Comparison of ENCODE assay signal across 27 cellular contexts in the genomic region with DNA sequence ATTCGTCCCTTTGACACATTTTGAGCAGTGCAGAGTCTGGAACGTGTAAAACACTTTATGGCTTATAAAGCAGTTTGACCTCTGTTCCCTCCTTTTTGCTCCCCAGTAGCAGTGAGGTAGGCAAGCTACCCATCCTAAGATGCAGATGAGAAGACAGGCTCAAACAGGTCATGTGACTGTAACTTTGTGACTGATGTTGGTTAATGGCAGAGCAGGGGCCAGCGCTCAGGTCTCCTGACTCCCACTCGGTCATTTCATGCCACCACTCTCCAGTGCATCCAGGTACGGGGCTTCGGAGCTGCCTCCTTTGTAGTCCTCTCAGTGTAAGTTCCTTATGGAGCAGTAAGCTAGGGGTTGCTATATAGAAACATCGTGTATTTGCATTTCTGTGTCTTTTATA.
"Had no signal": no experiment of that assay in that cellular context is flagged by ENCODE, and none has a peak within 500 bp of the region (broad histone marks: within the 10 kb centered on the region; RNA-seq: fewer than 3 reads in every experiment).

No MANE protein-coding gene starts in this region.

- H3K27ac ChIP-seq: ascending aorta, breast epithelium, cardiac muscle cell, colonic mucosa, epithelial cell of prostate, esophagus squamous epithelium, gastroesophageal sphincter had no signal

- H3K27me3 ChIP-seq: ascending aorta, breast epithelium, cardiac muscle cell, colonic mucosa, esophagus squamous epithelium, gastroesophageal sphincter had no signal

- DNase-seq: activated CD4-positive, alpha-beta memory T cell treated with anti-CD3 and anti-CD28 coated beads for 36 hours; activated CD4-positive, alpha-beta T cell treated with anti-CD3 and anti-CD28 coated beads for 36 hours; activated CD4-positive, alpha-beta T cell treated with anti-CD3 and anti-CD28 coated beads, Interleukin-2, amount 10 ng/mL, durations not matched to agents 24 days and 14 days; activated CD4-positive, CD25-positive, alpha-beta regulatory T cell; activated CD4-positive, CD25-positive, alpha-beta regulatory T cell treated with anti-CD3 and anti-CD28 coated beads, Interleukin-2, amount 50 U/mL, for 72 hours; activated CD8-positive, alpha-beta memory T cell treated with anti-CD3 and anti-CD28 coated beads, Interleukin-2, amount 10 ng/mL, durations not matched to agents 7 days and 5 days; activated CD8-positive, alpha-beta memory T cell treated with anti-CD3 and anti-CD28 coated beads, Interleukin-2, amount 50 U/mL, for 4 hours; activated CD8-positive, alpha-beta T cell treated with anti-CD3 and anti-CD28 coated beads, Interleukin-2, amount 10 ng/mL, durations not matched to agents 7 days and 5 days; activated gamma-delta T cell; activated naive CD4-positive, alpha-beta T cell; activated naive CD4-positive, alpha-beta T cell treated with anti-CD3 and anti-CD28 coated beads, Interleukin-2, amount 10 ng/mL, durations not matched to agents 7 days and 5 days; activated naive CD8-positive, alpha-beta T cell treated with anti-CD3 and anti-CD28 coated beads, Interleukin-2, amount 10 ng/mL, durations not matched to agents 7 days and 5 days; activated T-cell treated with anti-CD3 and anti-CD28 coated beads, Interleukin-2, amount 50 U/mL, for 1 hour; activated T-cell treated with anti-CD3 and anti-CD28 coated beads, Interleukin-2, amount 50 U/mL, for 48 hours; central memory CD4-positive, alpha-beta T cell; cerebellar nuclear complex; colonic mucosa; effector CD8-positive, alpha-beta T cell; esophagus squamous epithelium; foreskin melanocyte; T-helper 2 cell had no signal

- H3K4me3 ChIP-seq: ascending aorta, breast epithelium, cardiac muscle cell, colonic mucosa, esophagus squamous epithelium, gastroesophageal sphincter had no signal

- H3K4me1 ChIP-seq: ascending aorta, breast epithelium, colonic mucosa, esophagus squamous epithelium, gastroesophageal sphincter had no signal

- ATAC-seq: activated CD4-positive, alpha-beta T cell treated with anti-CD3 and anti-CD28 coated beads for 36 hours; activated CD8-positive, alpha-beta memory T cell treated with anti-CD3 and anti-CD28 coated beads, Interleukin-2, amount 10 ng/mL, durations not matched to agents 7 days and 5 days; activated CD8-positive, alpha-beta T cell treated with anti-CD3 and anti-CD28 coated beads, Interleukin-2, amount 10 ng/mL, durations not matched to agents 7 days and 5 days; activated naive CD4-positive, alpha-beta T cell treated with anti-CD3 and anti-CD28 coated beads, Interleukin-2, amount 50 U/mL, for 72 hours; gastroesophageal sphincter had no signal

- H3K36me3 ChIP-seq: breast epithelium, colonic mucosa had no signal

- H3K9me3 ChIP-seq: ascending aorta, breast epithelium, colonic mucosa, esophagus squamous epithelium, gastroesophageal sphincter had no signal
